ENCODE assay signal across 9 cellular contexts in the genomic region with DNA sequence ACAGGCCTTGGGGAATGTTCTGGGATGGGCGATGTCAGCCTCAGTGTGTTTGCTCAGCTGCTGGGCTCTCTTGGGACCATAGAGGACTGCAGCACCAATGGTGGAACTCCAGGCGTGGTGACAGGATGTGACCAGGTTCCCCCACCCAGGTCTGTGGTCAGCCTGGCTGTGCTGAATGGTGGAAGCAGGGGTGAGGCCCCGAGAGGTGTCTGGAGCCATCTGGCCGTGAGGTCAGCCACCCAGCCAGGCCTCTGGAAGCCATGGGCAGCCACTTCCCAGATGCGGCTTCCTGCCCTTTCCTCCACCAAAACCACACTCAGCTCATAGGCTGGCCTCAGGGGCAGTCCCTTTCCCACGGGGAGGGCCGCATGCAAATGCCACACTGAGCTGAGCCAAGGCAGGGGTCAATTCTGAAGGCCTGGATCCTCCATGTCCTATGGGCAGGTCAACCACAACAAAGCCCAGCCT. TPM values are rescaled to one million over a fixed set of nuclear protein-coding genes. Genes with fewer than 3 reads are reported as not detected.
DNase-seq lines count a peak whose midpoint lies in the region; ATAC-seq and TF ChIP-seq lines count a peak whose summit lies in the region.
"Had no signal": no experiment of that assay in that cellular context is flagged by ENCODE, and none has a peak within 500 bp of the region (broad histone marks: within the 10 kb centered on the region; RNA-seq: fewer than 3 reads in every experiment).

No MANE protein-coding gene starts in this region.

- peak; percentile 86 for ATAC-seq in GM19438 (IDR thresholded peaks at IDR 0.05; ENCODE audit: low read depth, unreplicated experiment)
- ATAC-seq in Right ventricle myocardium superior (ENCODE audit: poor library complexity), result peak; percentile 56
- no peak for ATAC-seq in HG03442 (IDR thresholded peaks at IDR 0.05; ENCODE audit: unreplicated experiment)
- ATAC-seq in GM21515 (IDR thresholded peaks at IDR 0.05; ENCODE audit: unreplicated experiment), result no peak

- POLR2A ChIA-PET in HEK293T (lab: Yijun Ruan, JAX), result interaction anchor here (3.8 kb wide), 1 partner anchor 8 kb away, joined by 19 read pairs; a partner anchor contains a TSS

- DNase-seq in AML-193 (lab: John Stamatoyannopoulos, UW) (peak; percentile 28 to 36), OCI-M1 (lab: John Stamatoyannopoulos, UW) (peak; percentile 9), Right ventricle myocardium superior (peak; percentile 76), HEK293T (ENCODE audit: extremely low spot score) (no peak), NCI-H82 (lab: John Stamatoyannopoulos, UW) (no peak)

- CTCF ChIA-PET in HEK293T (lab: Yijun Ruan, JAX), result interaction anchor here (0.6 kb wide), 1 partner anchor 836 kb away, joined by 3 read pairs; no protein-coding TSS in a partner anchor

- intact Hi-C loops in Right ventricle myocardium superior (cut with DNase I), result no loop called here

TF ChIP-seq in HEK293T, 16 proteins besides CTCF, POLR2A, EP300 and RAD21:
- TF ChIP-seq ZNF384 (IDR thresholded peaks at IDR 0.05) (no peak), CTBP1 (IDR thresholded peaks at IDR 0.05; ENCODE audit: borderline replicate concordance) (no peak), SP1 (IDR thresholded peaks at IDR 0.05) (no peak), NFRKB (IDR thresholded peaks at IDR 0.05) (no peak), LEF1 (IDR thresholded peaks at IDR 0.05; ENCODE audit: borderline replicate concordance) (no peak), L3MBTL2 (conservative IDR thresholded peaks at IDR 0.05) (no peak), SUZ12 (IDR thresholded peaks at IDR 0.05) (no peak)

RNA-seq across cellular contexts. Expression of a gene that starts 7.8 kb away (rescaled TPM):
- 13.9 TPM for total RNA-seq in Right ventricle myocardium superior

RNA-seq across cellular contexts. Expression of a gene that starts 8.0 kb away (rescaled TPM):
- total RNA-seq in Right ventricle myocardium superior, result 6.8 TPM

RNA-seq across cellular contexts. Expression of a gene that starts 16.5 kb away (rescaled TPM):
- 42.9 TPM for total RNA-seq in Right ventricle myocardium superior

RNA-seq across cellular contexts. Expression of a gene that starts 40.5 kb away (rescaled TPM):
- 2.2 TPM for total RNA-seq in Right ventricle myocardium superior
- total RNA-seq: renal cortical epithelial cell had no signal

Comparison
In these comparisons a context has a peak if more than half of its experiments do, and no peak if none do; other contexts are left out.
1. DNase-seq: peak in AML-193 (2 of 2), OCI-M1 (single experiment) and Right ventricle myocardium superior (single experiment); none in HEK293T (single experiment) and NCI-H82 (single experiment).
2. ATAC-seq: peak in GM19438 (single experiment) and Right ventricle myocardium superior (single experiment); none in HG03442 (single experiment) and GM21515 (single experiment).